12 cellular contexts compared by ENCODE assay signal in the genomic region with DNA sequence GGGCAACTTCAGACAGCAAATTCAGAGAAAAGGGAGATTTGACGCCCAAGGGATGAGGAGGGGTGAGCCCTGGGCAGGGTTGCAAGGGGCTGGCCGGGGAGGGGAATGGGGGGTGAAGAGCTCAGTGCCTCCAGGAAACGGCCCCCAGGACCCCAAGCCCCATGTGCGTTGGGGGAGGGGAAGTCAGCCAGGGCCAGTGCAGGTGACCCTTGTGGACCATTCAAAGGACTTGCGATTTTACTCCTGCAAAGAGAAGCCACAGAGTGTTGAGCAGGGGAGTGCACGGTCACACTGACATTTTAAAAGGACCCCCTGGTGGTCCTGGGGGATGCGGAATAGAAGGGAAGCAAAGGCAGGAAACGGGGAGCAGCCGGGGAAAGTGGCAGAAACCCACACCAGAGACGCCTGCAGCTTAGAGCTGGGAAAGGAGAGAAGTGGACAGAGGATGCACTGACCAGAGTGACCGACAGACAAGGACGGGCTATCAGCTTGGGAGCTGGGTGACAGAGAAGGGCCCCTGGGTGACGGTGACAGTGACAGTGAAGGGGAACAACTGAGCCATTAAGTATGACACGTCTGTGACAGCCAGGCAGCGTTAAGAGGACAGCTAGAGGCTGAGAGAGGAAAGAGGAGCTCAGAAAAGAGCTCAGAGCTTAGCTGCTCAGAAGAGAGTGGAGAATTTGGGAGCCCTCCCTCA. TPM values are rescaled to one million over a fixed set of nuclear protein-coding genes. Genes with fewer than 3 reads are reported as not detected.
DNase-seq lines count a peak whose midpoint lies in the region; ATAC-seq, FAIRE-seq and TF ChIP-seq lines count a peak whose summit lies in the region.
"Had no signal": no experiment of that assay in that cellular context is flagged by ENCODE, and none has a peak within 500 bp of the region (broad histone marks: within the 10 kb centered on the region; RNA-seq: fewer than 3 reads in every experiment).

No MANE protein-coding gene starts in this region.

- H3K4me2 ChIP-seq in H1 (ENCODE audit: insufficient read depth in 1 of 2, low read depth in 2 of 2, low read length in 2 of 2), result no peak overlapping the region

- H3K56ac ChIP-seq in H1 (replicated peaks; ENCODE audit: insufficient read length, low read depth, low read length), result no peak overlapping the region

- H2BK15ac ChIP-seq in H1 (ENCODE audit: low read length), result peak overlapping the region; percentile 61; the same call in 1 of the 2 replicates

- WGBS in H1 (ENCODE audit: extremely low coverage in 1 of 2, insufficient coverage in 1 of 2, insufficient read length in 1 of 2, insufficient replicate concordance in 2 of 2, low coverage in 1 of 2, low lambda C conversion rate in 2 of 2, missing lambda C conversion rate in 1 of 2), 2 experiments, result 63% methylated on average over 13 of the region's 15 CpGs; no CpG with 5 or more reads in 1 of the 2 experiments

- no peak overlapping the region for H2BK120ac ChIP-seq in H1 (replicated peaks; ENCODE audit: low read depth, low read length)

- H3K36me3 ChIP-seq in Panc1 (ENCODE audit: control insufficient read depth, insufficient read depth, low read length) (no peaks in the 10 kb centered on the region), H1 (ENCODE audit: control insufficient read depth in 2 of 4, insufficient read depth in 4 of 4, low read length in 3 of 4) (no peaks in the 10 kb centered on the region), vagina (no peaks in the 10 kb centered on the region)
- H3K36me3 ChIP-seq: SJCRH30 had no signal

- in situ Hi-C loops in Panc1 (cut with HindIII; ENCODE audit: low pct_unique_long_range_greater_than_20kb, low sequenced_read_pairs), result no loop called here

- no peak overlapping the region for H2AFZ ChIP-seq in H1 (ENCODE audit: low read length)

- H3K27ac ChIP-seq in Panc1 (ENCODE audit: low read length) (no peak overlapping the region), H1 (ENCODE audit: low read depth, low read length) (no peak overlapping the region), vagina (no peak overlapping the region)
- H3K27ac ChIP-seq: SJCRH30 had no signal

- H3K4me3 ChIP-seq in Panc1 (ENCODE audit: low read depth in 2 of 2, low read length in 2 of 2), result no peak overlapping the region
- no peak overlapping the region for H3K4me3 ChIP-seq in H1 (ENCODE audit: extremely low read depth in 1 of 4, insufficient read depth in 2 of 4, low read depth in 3 of 4, low read length in 4 of 4)
- H3K4me3 ChIP-seq in vagina, result no peak overlapping the region
- H3K4me3 ChIP-seq: SJCRH30 had no signal

- H3K14ac ChIP-seq in H1 (ENCODE audit: insufficient read length), result no peak overlapping the region

- POLR2A ChIA-PET in Panc1 (lab: Charles Lee), result no interaction called here
- POLR2A ChIA-PET in H1 (lab: Charles Lee; ENCODE audit: partially characterized antibody), result no interaction called here

- peak; percentile 25 for DNase-seq in activated effector memory CD4-positive, alpha-beta T cell treated with anti-CD3 and anti-CD28 coated beads, Interleukin-2, amount 50 U/mL, for 16 hours
- DNase-seq in activated effector memory CD4-positive, alpha-beta T cell treated with Interleukin-2 at 50 U/mL for 16 hours, result no peak
- DNase-seq in Panc1 (ENCODE audit: low read depth, low spot score) (no peak), H1 (ENCODE audit: low read depth in 1 of 2, low spot score in 2 of 2) (no peak), posterior vena cava (ENCODE audit: low spot score) (peak; percentile 44), vagina (ENCODE audit: extremely low spot score in 2 of 2) (no peak)
- DNase-seq: KG1, NCI-H187 treated with DMSO at 0.1 percent for 48 hours had no signal

- 0 out of 2 replicates have a peak overlapping the region, but pooled peaks have one; percentile 7 for H2BK20ac ChIP-seq in H1 (ENCODE audit: low read length)

- no peak overlapping the region for H4K5ac ChIP-seq in H1 (ENCODE audit: insufficient read length, low read depth, low read length)

- peak; percentile 49 for ATAC-seq in Panc1
- no peak for ATAC-seq in HG03439 (IDR thresholded peaks at IDR 0.05; ENCODE audit: unreplicated experiment)

- H3K23me2 ChIP-seq in H1 (ENCODE audit: low read depth, low read length), result no peaks in the 10 kb centered on the region

- no peak for TF ChIP-seq EP300 in H1 (IDR thresholded peaks at IDR 0.05; ENCODE audit: borderline replicate concordance in 1 of 2, low read depth in 2 of 2, low read length in 2 of 2)

- no peak overlapping the region for H3K23ac ChIP-seq in H1 (ENCODE audit: insufficient read length)

- H3K79me1 ChIP-seq in H1 (ENCODE audit: low read depth, low read length), result no peaks in the 10 kb centered on the region

- H3K4ac ChIP-seq in H1 (replicated peaks; ENCODE audit: insufficient read length, low read depth, low read length), result no peak overlapping the region

- CTCF ChIA-PET in Panc1 (lab: Charles Lee), result no interaction called here
- CTCF ChIA-PET in H1 (lab: Charles Lee; ENCODE audit: partially characterized antibody), result interaction anchor here (0.6 to 4.0 kb wide), 40 partner anchors 9 to 1001 kb away, joined by 3 to 32 read pairs (median 4); a partner anchor contains a TSS

- TF ChIP-seq CTCF in Panc1 (IDR thresholded peaks at IDR 0.05) (no peak), H1 (IDR thresholded peaks at IDR 0.05; ENCODE audit: control extremely low read depth in 1 of 3, insufficient read depth in 1 of 3, low read depth in 1 of 3, low read length in 3 of 3) (no peak), vagina (IDR thresholded peaks at IDR 0.05) (no peak)

- no peak overlapping the region for H2AK5ac ChIP-seq in H1 (ENCODE audit: low read depth, low read length)

- H3K4me1 ChIP-seq in Panc1 (ENCODE audit: control insufficient read depth, insufficient read depth, low read length), result 0 out of 2 replicates have a peak, but pooled peaks cover 3% of the 10 kb centered on the region
- peaks cover 0 to 9% (median 6%) of the 10 kb centered on the region in 4 experiments; a peak in 5 of 7 replicates for H3K4me1 ChIP-seq in H1 (replicated peaks in 1 of 4; ENCODE audit: control insufficient read depth in 3 of 4, insufficient read depth in 4 of 4, low read length in 3 of 4)
- no peaks in the 10 kb centered on the region for H3K4me1 ChIP-seq in vagina
- H3K4me1 ChIP-seq: SJCRH30 had no signal

- H3K79me2 ChIP-seq in H1 (ENCODE audit: control insufficient read depth in 1 of 2, insufficient read depth in 2 of 2, low read length in 2 of 2), result no peaks in the 10 kb centered on the region

- peak overlapping the region; percentile 50; the same call in 1 of the 2 replicates for H2BK12ac ChIP-seq in H1 (ENCODE audit: low read depth, low read length)

- H4K20me1 ChIP-seq in H1 (replicated peaks in 1 of 2; ENCODE audit: control insufficient read depth in 1 of 2, insufficient read depth in 2 of 2, low read length in 2 of 2), result no peaks in the 10 kb centered on the region

- no peak overlapping the region for H4K91ac ChIP-seq in H1 (replicated peaks; ENCODE audit: insufficient read length, low read length)

- no peak for FAIRE-seq in H1 (lab: Jason Lieb, UNC)
- FAIRE-seq: RCC 7860 had no signal

- no TSS peak for BruUV-seq in Panc1 (replicated peaks; lab: Mats Ljungman, UMichigan)

- no peak overlapping the region for H3K18ac ChIP-seq in H1 (ENCODE audit: extremely low read depth, low read length)

- H3K9me3 ChIP-seq in Panc1 (ENCODE audit: control insufficient read depth, insufficient read depth, low read depth, low read length) (peaks cover under 1% of the 10 kb centered on the region; the same call in 1 of the 2 replicates), H1 (ENCODE audit: insufficient read depth in 2 of 2, low read depth in 1 of 2, low read length in 1 of 2) (no peaks in the 10 kb centered on the region), vagina (no peaks in the 10 kb centered on the region)
- H3K9me3 ChIP-seq: SJCRH30 had no signal

- no peak for TF ChIP-seq POLR2A in H1 (IDR thresholded peaks at IDR 0.05; ENCODE audit: control extremely low read depth in 1 of 2, low read depth in 2 of 2, low read length in 2 of 2)
- TF ChIP-seq POLR2A in vagina (IDR thresholded peaks at IDR 0.05), result no peak

- H3K27me3 ChIP-seq in Panc1 (ENCODE audit: control insufficient read depth, insufficient read depth, low read length) (peaks cover 1% of the 10 kb centered on the region), H1 (replicated peaks in 1 of 4; ENCODE audit: control insufficient read depth in 3 of 4, extremely low read depth in 1 of 4, insufficient read depth in 3 of 4, low read length in 3 of 4) (peaks cover 0 to 4% (median 2%) of the 10 kb centered on the region in 4 experiments; a peak in 3 of 7 replicates), vagina (no peaks in the 10 kb centered on the region)

- intact Hi-C loops in Panc1 (cut with micrococcal nuclease; ENCODE audit: unreplicated experiment) (loop anchor here (1.0 to 2.0 kb wide), 2 partner anchors 19 to 37 kb away; no protein-coding TSS in a partner anchor), posterior vena cava (cut with DNase I) (no loop called here), vagina (cut with DNase I) (no loop called here)

- no peak overlapping the region for H3K9ac ChIP-seq in H1 (replicated peaks in 1 of 4; ENCODE audit: extremely low read depth in 1 of 4, low read depth in 3 of 4, low read length in 3 of 4)

- no peak overlapping the region for H2BK5ac ChIP-seq in H1 (ENCODE audit: low read depth, low read length)

- H4K8ac ChIP-seq in H1 (ENCODE audit: extremely low read depth, insufficient read depth, low read length), result no peak overlapping the region

- no peak for TF ChIP-seq RAD21 in H1 (IDR thresholded peaks at IDR 0.05 in 1 of 2, conservative IDR thresholded peaks at IDR 0.05 in 1 of 2; ENCODE audit: low read depth in 2 of 2, low read length in 2 of 2)

TF ChIP-seq in H1, 55 proteins besides CTCF, POLR2A, EP300 and RAD21 (continues in another document):
- no peak for TF ChIP-seq SP1 (IDR thresholded peaks at IDR 0.05; ENCODE audit: low read depth, low read length)

RNA-seq across cellular contexts. Expression of a gene that starts 54.0 kb away (rescaled TPM):
- total RNA-seq in Panc1 (2021; ENCODE audit: unreplicated experiment) (25.8 TPM), posterior vena cava (1 to 10 TPM; 4.3 to 6.4 TPM), vagina (31.4 TPM)
- 23.8 TPM for polyA plus RNA-seq in Panc1 (2012; ENCODE audit: insufficient read length)
- 9.1 and 9.9 TPM in 2 replicates for total RNA-seq in H1 (2021; fragmentation: NEBNext Ultra II Directional; extraction: Animal tissue kit (Norgen Biotek cat#: 25700))
- polyA plus RNA-seq in H1 (2011; rRNA removed), result 10.7 and 12.6 TPM in 2 replicates
- 11.5 TPM for polyA plus RNA-seq in H1 (2011; cell fraction: cytosol; rRNA removed)
- polyA plus RNA-seq in H1 (2011; cell fraction: nucleus; rRNA removed), result 7.3 TPM
- polyA plus RNA-seq in H1 (2012, experiment 1 of 2), result 7.8 to 12.5 TPM (median 10.2 TPM) in 4 replicates
- polyA plus RNA-seq in H1 (2012, experiment 2 of 2), result 11.6 TPM
- 10.4 TPM for polyA plus RNA-seq in H1 (2013, experiment 1 of 2)
- polyA plus RNA-seq in H1 (2013, experiment 2 of 2), result 13.1 TPM
- 3.4 and 3.9 TPM in 2 replicates for polyA minus RNA-seq in H1 (2011; rRNA and poly(A)+ RNA removed)
- 8.4 TPM for polyA minus RNA-seq in H1 (2011; cell fraction: cytosol; rRNA and poly(A)+ RNA removed)
- 4.8 TPM for polyA minus RNA-seq in H1 (2011; cell fraction: nucleus; rRNA and poly(A)+ RNA removed)
- total RNA-seq: CD8-positive, alpha-beta T cell had no signal

Comparison
In these comparisons a context has a peak if more than half of its experiments do, and no peak if none do; other contexts are left out.
1. DNase-seq: peak in activated effector memory CD4-positive, alpha-beta T cell treated with anti-CD3 and anti-CD28 coated beads, Interleukin-2, amount 50 U/mL, for 16 hours (single experiment) and posterior vena cava (single experiment); none in activated effector memory CD4-positive, alpha-beta T cell treated with Interleukin-2 at 50 U/mL for 16 hours (single experiment), Panc1 (single experiment), H1 (0 of 2) and vagina (0 of 2).